1 cellular context compared by ENCODE assay signal in genomic region chr17:76532072-76532651, GRCh38.
TF ChIP-seq lines count a peak whose summit lies in the region.

No MANE protein-coding gene starts in this region.

TF ChIP-seq in IMR-90, 13 proteins besides CTCF, POLR2A, EP300 and RAD21:
- TF ChIP-seq CHD1 (IDR thresholded peaks at IDR 0.05; ENCODE audit: low read depth, low read length) (no peak), SMC3 (IDR thresholded peaks at IDR 0.05; ENCODE audit: low read depth, low read length) (no peak), NFE2L2 (IDR thresholded peaks at IDR 0.05; ENCODE audit: low read depth, low read length) (no peak), MAZ (IDR thresholded peaks at IDR 0.05; ENCODE audit: borderline replicate concordance, low read depth, low read length) (no peak), BHLHE40 (IDR thresholded peaks at IDR 0.05; ENCODE audit: low read depth, low read length) (no peak), RCOR1 (IDR thresholded peaks at IDR 0.05; ENCODE audit: insufficient replicate concordance, low read length) (no peak)
